25 cellular contexts compared by ENCODE assay signal in the genomic region with DNA sequence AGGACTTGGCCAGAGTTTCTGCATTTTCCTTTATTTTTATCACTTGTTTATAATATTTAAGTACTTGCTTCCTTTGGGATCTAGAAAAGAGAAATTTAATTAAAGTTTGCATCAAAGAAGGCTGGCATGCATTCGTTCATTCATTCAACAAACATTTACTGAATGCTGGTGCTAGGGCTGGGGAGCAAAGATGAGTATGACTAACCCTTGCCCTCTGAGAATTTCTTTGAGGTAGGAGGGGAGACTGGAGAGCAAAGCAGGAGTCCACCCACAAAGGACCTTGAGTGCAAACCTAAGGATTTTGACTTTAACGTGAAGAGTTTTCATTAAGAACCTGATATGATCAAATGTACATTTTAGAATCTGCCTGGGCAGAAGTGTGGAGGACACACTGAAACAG.
"Had no signal": no experiment of that assay in that cellular context is flagged by ENCODE, and none has a peak within 500 bp of the region (broad histone marks: within the 10 kb centered on the region; RNA-seq: fewer than 3 reads in every experiment).

No MANE protein-coding gene starts in this region.

- H3K9me3 Mint-ChIP-seq: activated naive CD4-positive, alpha-beta T cell treated with anti-CD3 and anti-CD28 coated beads, Interleukin-2, amount 50 U/mL, for 72 hours; activated T-cell treated with anti-CD3 and anti-CD28 coated beads, Interleukin-2, amount 50 U/mL, for 72 hours; central memory CD8-positive, alpha-beta T cell; effector memory CD8-positive, alpha-beta T cell; naive thymus-derived CD8-positive, alpha-beta T cell; neural crest cell; stimulated activated effector memory CD8-positive, alpha-beta T cell treated with anti-CD3 and anti-CD28 coated beads, Interleukin-12 subunit alpha, Interleukin-12 subunit beta, amount 100 ng/mL, for 72 hours; stimulated activated naive CD8-positive, alpha-beta T cell treated with anti-CD3 and anti-CD28 coated beads, Interleukin-15, Interleukin-2, amounts not matched to agents 100 ng/mL and 50 ng/mL, for 24 hours had no signal

- H3K36me3 Mint-ChIP-seq: activated naive CD4-positive, alpha-beta T cell treated with anti-CD3 and anti-CD28 coated beads, Interleukin-2, amount 50 U/mL, for 72 hours; stimulated activated effector memory CD8-positive, alpha-beta T cell treated with anti-CD3 and anti-CD28 coated beads, Interleukin-12 subunit alpha, Interleukin-12 subunit beta, amount 100 ng/mL, for 72 hours had no signal

- H3K27ac ChIP-seq: colonic mucosa, heart right ventricle, parathyroid adenoma, psoas muscle, right atrium auricular region had no signal

- H3K36me3 ChIP-seq: colonic mucosa, heart right ventricle, right atrium auricular region had no signal

- H3K27ac Mint-ChIP-seq: activated naive CD4-positive, alpha-beta T cell treated with anti-CD3 and anti-CD28 coated beads, Interleukin-2, amount 50 U/mL, for 72 hours; activated T-cell treated with anti-CD3 and anti-CD28 coated beads, Interleukin-2, amount 50 U/mL, for 72 hours; effector memory CD8-positive, alpha-beta T cell; naive thymus-derived CD8-positive, alpha-beta T cell; stimulated activated effector memory CD8-positive, alpha-beta T cell treated with anti-CD3 and anti-CD28 coated beads, Interleukin-12 subunit alpha, Interleukin-12 subunit beta, amount 100 ng/mL, for 72 hours; stimulated activated naive CD8-positive, alpha-beta T cell treated with anti-CD3 and anti-CD28 coated beads, Interleukin-15, Interleukin-2, amounts not matched to agents 100 ng/mL and 50 ng/mL, for 24 hours had no signal

- DNase-seq: activated CD4-positive, alpha-beta T cell treated with anti-CD3 and anti-CD28 coated beads for 4 hours; activated CD4-positive, alpha-beta T cell treated with anti-CD3 and anti-CD28 coated beads, Interleukin-2, amount 50 U/mL, for 4 hours; activated CD4-positive, CD25-positive, alpha-beta regulatory T cell; activated naive CD4-positive, alpha-beta T cell; activated T-cell treated with anti-CD3 and anti-CD28 coated beads for 4 hours; activated T-cell treated with anti-CD3 and anti-CD28 coated beads, Interleukin-2, amount 50 U/mL, for 72 hours; colonic mucosa; effector memory CD8-positive, alpha-beta T cell; erythroblast; heart right ventricle; midbrain; naive thymus-derived CD8-positive, alpha-beta T cell; nucleus accumbens; psoas muscle; stimulated activated CD4-positive, alpha-beta T cell treated with anti-CD3 and anti-CD28 coated beads, Interleukin-4, amount 100 ng/mL, for 1 hour; substantia nigra; T-helper 1 cell had no signal

- H3K27me3 Mint-ChIP-seq: central memory CD8-positive, alpha-beta T cell; stimulated activated naive CD8-positive, alpha-beta T cell treated with anti-CD3 and anti-CD28 coated beads, Interleukin-15, Interleukin-2, amounts not matched to agents 100 ng/mL and 50 ng/mL, for 24 hours had no signal

- H3K4me3 Mint-ChIP-seq: activated T-cell treated with anti-CD3 and anti-CD28 coated beads, Interleukin-2, amount 50 U/mL, for 72 hours; central memory CD8-positive, alpha-beta T cell; effector memory CD8-positive, alpha-beta T cell; naive thymus-derived CD8-positive, alpha-beta T cell; neural crest cell; stimulated activated effector memory CD8-positive, alpha-beta T cell treated with anti-CD3 and anti-CD28 coated beads, Interleukin-12 subunit alpha, Interleukin-12 subunit beta, amount 100 ng/mL, for 72 hours; stimulated activated naive CD8-positive, alpha-beta T cell treated with anti-CD3 and anti-CD28 coated beads, Interleukin-15, Interleukin-2, amounts not matched to agents 100 ng/mL and 50 ng/mL, for 24 hours had no signal

- H3K4me1 ChIP-seq: parathyroid adenoma, right atrium auricular region had no signal

- H3K27me3 ChIP-seq: colonic mucosa, heart right ventricle, right atrium auricular region had no signal

- H3K4me1 Mint-ChIP-seq: central memory CD8-positive, alpha-beta T cell; stimulated activated effector memory CD8-positive, alpha-beta T cell treated with anti-CD3 and anti-CD28 coated beads, Interleukin-12 subunit alpha, Interleukin-12 subunit beta, amount 100 ng/mL, for 72 hours had no signal

- H2AFZ ChIP-seq: parathyroid adenoma had no signal

- H3K9me3 ChIP-seq: colonic mucosa, heart right ventricle, psoas muscle, right atrium auricular region had no signal

- H3K4me3 ChIP-seq: colonic mucosa, heart right ventricle, psoas muscle, right atrium auricular region had no signal

- H3K79me2 ChIP-seq: parathyroid adenoma had no signal

- ATAC-seq: activated naive CD4-positive, alpha-beta T cell treated with anti-CD3 and anti-CD28 coated beads, Interleukin-2, amount 50 U/mL, for 72 hours; activated T-cell treated with anti-CD3 and anti-CD28 coated beads, Interleukin-2, amount 50 U/mL, for 72 hours; effector memory CD8-positive, alpha-beta T cell; heart right ventricle; naive thymus-derived CD8-positive, alpha-beta T cell; psoas muscle; stimulated activated effector memory CD8-positive, alpha-beta T cell treated with anti-CD3 and anti-CD28 coated beads, Interleukin-12 subunit alpha, Interleukin-12 subunit beta, amount 100 ng/mL, for 72 hours had no signal

- FAIRE-seq: bronchial epithelial cell had no signal

- H3K9ac ChIP-seq: parathyroid adenoma had no signal
